37 cellular contexts compared by ENCODE assay signal in genomic region chr12:21413369-21414277, GRCh38. TPM values are rescaled to one million over a fixed set of nuclear protein-coding genes. Genes with fewer than 3 reads are reported as not detected.
A peak's percentile ranks its signal among the peaks of the same experiment; 100 is the strongest.
DNase-seq lines count a peak whose midpoint lies in the region; ATAC-seq, FAIRE-seq and TF ChIP-seq lines count a peak whose summit lies in the region.
"Had no signal": no experiment of that assay in that cellular context is flagged by ENCODE, and none has a peak within 500 bp of the region (broad histone marks: within the 10 kb centered on the region; RNA-seq: fewer than 3 reads in every experiment).

No MANE protein-coding gene starts in this region.

- intact Hi-C loops in spleen (cut with DNase I; ENCODE audit: low total_unique reads), result no loop called here

- H3K36me3 ChIP-seq in brain microvascular endothelial cell (replicated peaks), result no peaks in the 10 kb centered on the region
- no peaks in the 10 kb centered on the region for H3K36me3 ChIP-seq in spleen
- H3K36me3 ChIP-seq: colonic mucosa, heart right ventricle, lower lobe of right lung, MG63 had no signal

- no peak for TF ChIP-seq CTCF in D721Med (IDR thresholded peaks at IDR 0.05; ENCODE audit: insufficient read depth, missing control alignments)
- no peak for TF ChIP-seq CTCF in brain microvascular endothelial cell (IDR thresholded peaks at IDR 0.05; ENCODE audit: low read depth, low read length, missing control alignments)
- TF ChIP-seq CTCF in spleen (IDR thresholded peaks at IDR 0.05 in 8 of 11, conservative IDR thresholded peaks at IDR 0.05 in 3 of 11), result no peak

- H3K27ac ChIP-seq in brain microvascular endothelial cell, result no peak overlapping the region
- H3K27ac ChIP-seq in spleen, result no peak overlapping the region
- H3K27ac ChIP-seq: C4-2B, colonic mucosa, heart right ventricle, lower lobe of right lung, parathyroid adenoma, RWPE1 had no signal

- in situ Hi-C loops in brain microvascular endothelial cell (cut with HindIII; ENCODE audit: low pct_ligation_motif_present, low sequenced_read_pairs), result no loop called here

- 89 to 93% (median 91%) methylated on average over 16 of the region's 16 CpGs for WGBS in spleen, 5 donors

- H3K27me3 ChIP-seq in brain microvascular endothelial cell (replicated peaks) (no peaks in the 10 kb centered on the region), spleen (replicated peaks in 1 of 7) (peaks cover 0 to 6% (median 0%) of the 10 kb centered on the region in 7 donors)
- H3K27me3 ChIP-seq: colonic mucosa, MG63 had no signal

- no peaks in the 10 kb centered on the region for H3K9me3 ChIP-seq in spleen
- H3K9me3 ChIP-seq: colonic mucosa, heart right ventricle, lower lobe of right lung, MG63, SK-N-SH had no signal

- ATAC-seq in GM21367 (IDR thresholded peaks at IDR 0.05; ENCODE audit: unreplicated experiment), result no peak
- ATAC-seq: activated T-cell treated with anti-CD3 and anti-CD28 coated beads, Interleukin-2, amount 50 U/mL, for 4 hours; GM12878; heart right ventricle; lower lobe of right lung; right cardiac atrium; stimulated activated effector memory CD8-positive, alpha-beta T cell treated with anti-CD3 and anti-CD28 coated beads, Interleukin-12 subunit alpha, Interleukin-12 subunit beta, amount 100 ng/mL, for 72 hours; WTC11 had no signal

- H3K4me3 ChIP-seq in brain microvascular endothelial cell (ENCODE audit: low read depth, low read length) (no peak overlapping the region), spleen (no peak overlapping the region)
- H3K4me3 ChIP-seq: colonic mucosa, GM12878, heart right ventricle, lower lobe of right lung, MG63 had no signal

- no peak for DNase-seq in D721Med (ENCODE audit: insufficient read length, low spot score)
- DNase-seq in M059J (ENCODE audit: low read depth), result peak; percentile 62
- DNase-seq in brain microvascular endothelial cell, result peak; percentile 17
- peak; percentile 22 for DNase-seq in myocyte (ENCODE audit: low read depth)
- no peak for DNase-seq in spleen
- DNase-seq in GF-D8 (lab: John Stamatoyannopoulos, UW), result no peak
- no peak for DNase-seq in NCI-H1694 treated with DMSO at 0.1 percent for 48 hours (lab: John Stamatoyannopoulos, UW)
- DNase-seq: activated CD4-positive, alpha-beta T cell treated with anti-CD3 and anti-CD28 coated beads, Interleukin-2, amount 10 ng/mL, durations not matched to agents 7 days and 5 days; activated naive CD4-positive, alpha-beta T cell treated with Interleukin-2 at 50 U/mL for 16 hours; activated T-cell treated with anti-CD3 and anti-CD28 coated beads, Interleukin-2, amount 50 U/mL, for 4 hours; Calu3; colonic mucosa; effector CD8-positive, alpha-beta T cell; foreskin melanocyte; GOT3; heart right ventricle; lower lobe of right lung; MG63; NCI-H2081; NCI-H226; NCI-H774; right cardiac atrium; SK-N-SH; stimulated activated CD4-positive, alpha-beta T cell treated with anti-CD3 and anti-CD28 coated beads, Interleukin-12 subunit alpha, Interleukin-12 subunit beta, amount 100 ng/mL, for 4 hours; stimulated activated CD4-positive, alpha-beta T cell treated with anti-CD3 and anti-CD28 coated beads, Interleukin-4, amount 100 ng/mL, for 24 hours; substantia nigra had no signal

- no peaks in the 10 kb centered on the region for H3K4me1 ChIP-seq in spleen
- H3K4me1 ChIP-seq: colonic mucosa, heart right ventricle, lower lobe of right lung, parathyroid adenoma had no signal

- peak; percentile 80 for FAIRE-seq in D721Med (lab: Jason Lieb, UNC)
- FAIRE-seq: GM12878 had no signal

- TF ChIP-seq POLR2A in spleen (IDR thresholded peaks at IDR 0.05), result no peak

RNA-seq across cellular contexts. Expression of gene PYROXD1, which starts 23.8 kb away (rescaled TPM):
- total RNA-seq in M059J (2014; rRNA removed; shearing (Covaris generic)), result 0.94 and 2.3 TPM in 2 replicates
- total RNA-seq in myocyte (13.0 and 15.2 TPM in 2 replicates), spleen (10 to 100 TPM; 19.1 to 42.0 (median 25.3) TPM)
- polyA plus RNA-seq in myocyte (2012), result 4.7 TPM
- 10 to 100 TPM; 10.6 to 11.7 (median 10.7) TPM for polyA plus RNA-seq in spleen

RNA-seq across cellular contexts. Expression of gene IAPP, which starts 40.9 kb away (rescaled TPM):
- not detected in 2 replicates for total RNA-seq in M059J (2014; rRNA removed; shearing (Covaris generic))
- total RNA-seq in myocyte (not detected in 2 replicates), spleen (not detected)
- not detected for polyA plus RNA-seq in myocyte (2012)
- polyA plus RNA-seq in spleen, result under 1 TPM in 2 of 3 donors, not detected in 1; 0.04 to 0.21 TPM
- total RNA-seq: activated CD4-positive, alpha-beta T cell treated with anti-CD3 and anti-CD28 coated beads, Interleukin-2, amount 10 ng/mL, durations not matched to agents 7 days and 5 days; activated T-cell treated with anti-CD3 and anti-CD28 coated beads, Interleukin-2, amount 50 U/mL, for 4 hours; Calu3; colonic mucosa; Daoy; GM12878; heart right ventricle; lower lobe of right lung; mucosa of gallbladder; right cardiac atrium; urinary bladder; WTC11 had no signal
- polyA plus RNA-seq: GM12878, neural cell, right cardiac atrium, SK-N-SH, urinary bladder had no signal

Comparison
In these comparisons a context has a peak if more than half of its experiments do, and no peak if none do; other contexts are left out.
1. DNase-seq: peak in M059J (single experiment), brain microvascular endothelial cell (single experiment) and myocyte (single experiment); none in D721Med (single experiment), spleen (single experiment), GF-D8 (single experiment) and NCI-H1694 treated with DMSO at 0.1 percent for 48 hours (single experiment).